In genomic region chr18:77974329-77974728, GRCh38 we compare ENCODE assay signal across 29 cellular contexts.
"Had no signal": no experiment of that assay in that cellular context is flagged by ENCODE, and none has a peak within 500 bp of the region (broad histone marks: within the 10 kb centered on the region; RNA-seq: fewer than 3 reads in every experiment).

No MANE protein-coding gene starts in this region.

- H3K27ac Mint-ChIP-seq: dendritic cell treated with granulocyte-macrophage colony-stimulating factor and Interleukin-4, amounts not matched to agents 40 ng/mL and 50 ng/mL, for 4 days; effector memory CD8-positive, alpha-beta T cell; endodermal cell had no signal

- H3K36me3 ChIP-seq: colonic mucosa, esophagus muscularis mucosa, esophagus squamous epithelium, gastrocnemius medialis, gastroesophageal sphincter, heart left ventricle, heart right ventricle had no signal

- ATAC-seq: effector memory CD8-positive, alpha-beta T cell; esophagus mucosa; foreskin keratinocyte; gastrocnemius medialis; gastroesophageal sphincter; heart left ventricle; heart right ventricle had no signal

- H3K27me3 Mint-ChIP-seq: dendritic cell treated with granulocyte-macrophage colony-stimulating factor and Interleukin-4, amounts not matched to agents 40 ng/mL and 50 ng/mL, for 4 days had no signal

- H3K4me3 Mint-ChIP-seq: dendritic cell treated with granulocyte-macrophage colony-stimulating factor and Interleukin-4, amounts not matched to agents 40 ng/mL and 50 ng/mL, for 4 days; effector memory CD8-positive, alpha-beta T cell; endodermal cell had no signal

- FAIRE-seq: colon, endometrium, endothelial cell of umbilical vein, frontal cortex had no signal

- H3K9me3 Mint-ChIP-seq: endodermal cell had no signal

- H3K9me3 ChIP-seq: colonic mucosa, esophagus muscularis mucosa, esophagus squamous epithelium, gastrocnemius medialis, gastroesophageal sphincter, heart left ventricle had no signal

- H3K4me1 ChIP-seq: colonic mucosa, esophagus muscularis mucosa, esophagus squamous epithelium, foreskin keratinocyte, gastrocnemius medialis, gastroesophageal sphincter, heart left ventricle, heart right ventricle had no signal

- DNase-seq: colonic mucosa; cortex of kidney; dermis blood vessel endothelial cell; dorsolateral prefrontal cortex; effector CD4-positive, alpha-beta T cell; effector CD8-positive, alpha-beta T cell; effector memory CD4-positive, alpha-beta T cell; effector memory CD8-positive, alpha-beta T cell; endodermal cell; erythroblast; esophagus squamous epithelium; foreskin fibroblast; foreskin keratinocyte; foreskin melanocyte; gastrocnemius medialis; glutamatergic neuron; head of caudate nucleus; heart left ventricle; heart right ventricle had no signal

- H3K27me3 ChIP-seq: colonic mucosa, esophagus squamous epithelium, foreskin keratinocyte, gastrocnemius medialis had no signal

- H3K27ac ChIP-seq: colonic mucosa, coronary artery, dorsolateral prefrontal cortex, epithelial cell of prostate, esophagus muscularis mucosa, esophagus squamous epithelium, foreskin keratinocyte, gastrocnemius medialis, gastroesophageal sphincter, heart left ventricle, heart right ventricle had no signal

- H3K4me3 ChIP-seq: colonic mucosa, coronary artery, dorsolateral prefrontal cortex, esophagus muscularis mucosa, esophagus squamous epithelium, gastrocnemius medialis, gastroesophageal sphincter, heart left ventricle, heart right ventricle had no signal
